ENCODE assay signal across 1 cellular context in the genomic region with DNA sequence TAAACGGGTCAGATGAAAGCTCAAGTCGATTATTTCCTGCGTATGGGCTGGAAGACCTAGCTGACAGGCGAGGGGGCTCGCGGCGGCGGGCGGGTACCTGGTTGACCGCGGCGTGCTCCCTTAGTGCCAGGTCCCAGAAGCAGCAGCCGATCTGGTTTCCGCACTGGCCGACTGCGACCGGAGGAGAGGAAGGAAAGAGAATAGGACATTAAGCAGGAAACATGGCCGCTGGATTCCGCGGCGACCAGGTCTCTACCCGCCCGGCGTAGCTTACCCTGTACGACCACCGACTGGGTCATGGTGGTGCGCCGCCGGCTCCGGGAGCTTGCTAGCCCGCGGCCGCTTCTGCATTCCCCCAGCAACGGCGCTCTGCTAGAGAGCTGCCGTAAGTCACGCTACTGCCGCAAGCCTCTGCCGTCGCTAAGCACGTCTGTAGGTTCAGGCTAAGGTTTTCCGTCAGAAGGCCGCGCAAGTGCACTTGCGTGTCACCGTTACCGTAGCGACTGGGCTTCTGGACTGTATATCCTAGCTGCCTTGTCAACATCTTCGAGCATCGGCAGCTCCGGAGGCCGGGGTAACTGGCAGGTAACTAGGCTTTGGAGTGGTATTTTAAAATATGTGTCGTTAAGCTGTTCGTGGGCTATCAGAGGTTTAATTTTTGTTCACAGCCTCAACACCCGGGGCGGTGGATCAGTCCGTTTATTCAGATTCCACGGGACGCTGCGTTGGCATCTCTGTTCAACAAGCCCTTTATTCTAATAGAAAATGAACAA.
TF ChIP-seq lines count a peak whose summit lies in the region.

A gene with protein sequence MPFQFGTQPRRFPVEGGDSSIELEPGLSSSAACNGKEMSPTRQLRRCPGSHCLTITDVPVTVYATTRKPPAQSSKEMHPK (plus strand): TSS at position 456 of the 773 bp plus-strand sequence. CDS start 11,693 bp downstream, outside the sequence.
A gene with protein sequence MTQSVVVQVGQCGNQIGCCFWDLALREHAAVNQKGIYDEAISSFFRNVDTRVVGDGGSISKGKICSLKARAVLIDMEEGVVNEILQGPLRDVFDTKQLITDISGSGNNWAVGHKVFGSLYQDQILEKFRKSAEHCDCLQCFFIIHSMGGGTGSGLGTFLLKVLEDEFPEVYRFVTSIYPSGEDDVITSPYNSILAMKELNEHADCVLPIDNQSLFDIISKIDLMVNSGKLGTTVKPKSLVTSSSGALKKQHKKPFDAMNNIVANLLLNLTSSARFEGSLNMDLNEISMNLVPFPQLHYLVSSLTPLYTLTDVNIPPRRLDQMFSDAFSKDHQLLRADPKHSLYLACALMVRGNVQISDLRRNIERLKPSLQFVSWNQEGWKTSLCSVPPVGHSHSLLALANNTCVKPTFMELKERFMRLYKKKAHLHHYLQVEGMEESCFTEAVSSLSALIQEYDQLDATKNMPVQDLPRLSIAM (minus strand): TSS at position 347 of the 773 bp plus-strand sequence. CDS start 48 bp downstream, at position 299.

TF ChIP-seq in IMR-90, 13 proteins besides CTCF, POLR2A, EP300 and RAD21 (continued from another document):
- TF ChIP-seq BHLHE40 (IDR thresholded peaks at IDR 0.05; ENCODE audit: low read depth, low read length), result no peak; the same call in 1 of the 2 replicates
- TF ChIP-seq RFX5 (IDR thresholded peaks at IDR 0.05; ENCODE audit: low read depth, low read length), result no peak
- TF ChIP-seq MAZ (IDR thresholded peaks at IDR 0.05; ENCODE audit: borderline replicate concordance, low read depth, low read length), result 0 out of 2 replicates have a peak, but pooled peaks have one; percentile 10
- TF ChIP-seq SMC3 (IDR thresholded peaks at IDR 0.05; ENCODE audit: low read depth, low read length), result no peak
- TF ChIP-seq FOS (IDR thresholded peaks at IDR 0.05; ENCODE audit: low read depth, low read length), result 0 out of 2 replicates have a peak, but pooled peaks have one; percentile 3
- TF ChIP-seq, protein P1, sequence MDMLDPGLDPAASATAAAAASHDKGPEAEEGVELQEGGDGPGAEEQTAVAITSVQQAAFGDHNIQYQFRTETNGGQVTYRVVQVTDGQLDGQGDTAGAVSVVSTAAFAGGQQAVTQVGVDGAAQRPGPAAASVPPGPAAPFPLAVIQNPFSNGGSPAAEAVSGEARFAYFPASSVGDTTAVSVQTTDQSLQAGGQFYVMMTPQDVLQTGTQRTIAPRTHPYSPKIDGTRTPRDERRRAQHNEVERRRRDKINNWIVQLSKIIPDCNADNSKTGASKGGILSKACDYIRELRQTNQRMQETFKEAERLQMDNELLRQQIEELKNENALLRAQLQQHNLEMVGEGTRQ (IDR thresholded peaks at IDR 0.05; ENCODE audit: low read depth, low read length), result no peak
- TF ChIP-seq RCOR1 (IDR thresholded peaks at IDR 0.05; ENCODE audit: insufficient replicate concordance, low read length), result no peak
- TF ChIP-seq MAFK (IDR thresholded peaks at IDR 0.05; ENCODE audit: low read depth, low read length), result no peak
- TF ChIP-seq, protein P2, sequence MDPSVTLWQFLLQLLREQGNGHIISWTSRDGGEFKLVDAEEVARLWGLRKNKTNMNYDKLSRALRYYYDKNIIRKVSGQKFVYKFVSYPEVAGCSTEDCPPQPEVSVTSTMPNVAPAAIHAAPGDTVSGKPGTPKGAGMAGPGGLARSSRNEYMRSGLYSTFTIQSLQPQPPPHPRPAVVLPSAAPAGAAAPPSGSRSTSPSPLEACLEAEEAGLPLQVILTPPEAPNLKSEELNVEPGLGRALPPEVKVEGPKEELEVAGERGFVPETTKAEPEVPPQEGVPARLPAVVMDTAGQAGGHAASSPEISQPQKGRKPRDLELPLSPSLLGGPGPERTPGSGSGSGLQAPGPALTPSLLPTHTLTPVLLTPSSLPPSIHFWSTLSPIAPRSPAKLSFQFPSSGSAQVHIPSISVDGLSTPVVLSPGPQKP (IDR thresholded peaks at IDR 0.05; ENCODE audit: borderline replicate concordance, low read depth, low read length), result no peak
- TF ChIP-seq NFE2L2 (IDR thresholded peaks at IDR 0.05; ENCODE audit: low read depth, low read length), result no peak
- TF ChIP-seq MXI1 (IDR thresholded peaks at IDR 0.05; ENCODE audit: borderline replicate concordance, low read depth, low read length), result peak; percentile 85; the same call in 1 of the 2 replicates
TF ChIP-seq in IMR-90: peak in this region for 3.
